Comparison of ENCODE assay signal across 9 cellular contexts in the genomic region with DNA sequence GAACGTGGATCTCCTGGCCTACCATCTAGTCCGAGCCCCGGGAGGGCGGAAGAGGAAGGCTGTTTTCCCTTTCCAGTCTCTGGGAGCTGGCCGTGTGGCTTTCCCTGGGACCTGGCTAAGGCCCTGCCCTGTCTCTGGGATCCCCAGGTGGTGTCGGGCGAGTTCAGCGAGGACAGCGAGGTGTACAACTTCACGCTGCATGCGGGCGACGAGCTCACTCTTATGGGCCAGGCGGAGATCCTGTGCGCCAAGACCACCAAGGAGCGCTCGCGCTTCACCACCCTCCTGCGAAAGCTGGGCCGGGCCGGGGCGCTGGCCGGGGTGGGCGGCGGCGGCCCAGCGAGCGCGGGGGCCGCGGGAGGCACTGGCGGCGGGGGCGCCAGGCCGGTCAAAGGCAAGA. TPM values are rescaled to one million over a fixed set of nuclear protein-coding genes. Genes with fewer than 3 reads are reported as not detected.
DNase-seq lines count a peak whose midpoint lies in the region; ATAC-seq and TF ChIP-seq lines count a peak whose summit lies in the region.
"Had no signal": no experiment of that assay in that cellular context is flagged by ENCODE, and none has a peak within 500 bp of the region (broad histone marks: within the 10 kb centered on the region; RNA-seq: fewer than 3 reads in every experiment).

No MANE protein-coding gene starts in this region.

- H3K9me3 ChIP-seq in stomach: no peaks in the 10 kb centered on the region
- H3K9me3 ChIP-seq in PC-3 (ENCODE audit: low read length): no peaks in the 10 kb centered on the region
- no peaks in the 10 kb centered on the region for H3K9me3 ChIP-seq in mucosa of descending colon

- TF ChIP-seq CTCF in stomach (IDR thresholded peaks at IDR 0.05) (no peak), PC-3 (conservative IDR thresholded peaks at IDR 0.05; ENCODE audit: low read depth, low read length) (no peak), mucosa of descending colon (IDR thresholded peaks at IDR 0.05) (no peak)

- H3K9me2 ChIP-seq in PC-3 (replicated peaks; ENCODE audit: low read length): no peaks in the 10 kb centered on the region

- no peak for TF ChIP-seq POLR2A in stomach (IDR thresholded peaks at IDR 0.05)

- peaks cover 0 to 19% (median 3%) of the 10 kb centered on the region in 3 donors for H3K27me3 ChIP-seq in stomach
- H3K27me3 ChIP-seq in PC-3 (ENCODE audit: low read length): no peaks in the 10 kb centered on the region

- H3K36me3 ChIP-seq in stomach: peaks cover 0 to 5% (median 2%) of the 10 kb centered on the region in 4 donors
- no peaks in the 10 kb centered on the region for H3K36me3 ChIP-seq in PC-3 (ENCODE audit: low read depth, low read length)
- no peaks in the 10 kb centered on the region for H3K36me3 ChIP-seq in mucosa of descending colon (ENCODE audit: low read depth)

- peaks cover 15% of the 10 kb centered on the region for H3K27me3 Mint-ChIP-seq in activated CD4-positive, alpha-beta T cell treated with anti-CD3 and anti-CD28 coated beads, Interleukin-2, amount 10 ng/mL, durations not matched to agents 24 days and 14 days

- H3K27ac Mint-ChIP-seq in activated CD4-positive, alpha-beta T cell treated with anti-CD3 and anti-CD28 coated beads, Interleukin-2, amount 10 ng/mL, durations not matched to agents 24 days and 14 days: peak overlapping the region; percentile 76

- no peaks in the 10 kb centered on the region for H3K9me3 Mint-ChIP-seq in activated CD4-positive, alpha-beta T cell treated with anti-CD3 and anti-CD28 coated beads, Interleukin-2, amount 10 ng/mL, durations not matched to agents 24 days and 14 days
- H3K9me3 Mint-ChIP-seq: activated naive CD4-positive, alpha-beta T cell treated with anti-CD3 and anti-CD28 coated beads, Interleukin-2, amount 50 U/mL, for 72 hours had no signal

- no peak for TF ChIP-seq EP300 in stomach (IDR thresholded peaks at IDR 0.05)

- H3K4me2 ChIP-seq in PC-3 (ENCODE audit: low read length): no peak overlapping the region

- POLR2A ChIA-PET in PC-3 (lab: Charles Lee; ENCODE audit: unreplicated experiment): no interaction called here

- H3K9ac ChIP-seq in PC-3 (ENCODE audit: low read length): no peak overlapping the region

- 61 to 75% (median 63%) methylated on average over 24 to 35 of the region's 35 CpGs for WGBS in stomach, 5 donors

- H3K27ac ChIP-seq in stomach: peak overlapping the region in 1 of 5 donors; percentile 63
- H3K27ac ChIP-seq in PC-3 (ENCODE audit: low read length): no peak overlapping the region

- H3K4me1 Mint-ChIP-seq in activated CD4-positive, alpha-beta T cell treated with anti-CD3 and anti-CD28 coated beads, Interleukin-2, amount 10 ng/mL, durations not matched to agents 24 days and 14 days: peaks cover 17% of the 10 kb centered on the region

- no peaks in the 10 kb centered on the region for H3K36me3 Mint-ChIP-seq in activated CD4-positive, alpha-beta T cell treated with anti-CD3 and anti-CD28 coated beads, Interleukin-2, amount 10 ng/mL, durations not matched to agents 24 days and 14 days (ENCODE audit: low read depth)
- H3K36me3 Mint-ChIP-seq: activated naive CD4-positive, alpha-beta T cell treated with anti-CD3 and anti-CD28 coated beads, Interleukin-2, amount 50 U/mL, for 72 hours had no signal

- ATAC-seq in PC-3: no peak
- ATAC-seq in mucosa of descending colon: no peak

- no peaks in the 10 kb centered on the region for H4K20me1 ChIP-seq in PC-3 (ENCODE audit: low read length)

- intact Hi-C loops in activated CD4-positive, alpha-beta T cell treated with anti-CD3 and anti-CD28 coated beads, Interleukin-2, amount 10 ng/mL, durations not matched to agents 24 days and 14 days (cut with micrococcal nuclease): loop anchor here (5.0 kb wide), 1 partner anchor 63 kb away; no protein-coding TSS in a partner anchor
- intact Hi-C loops in stomach (cut with DNase I; ENCODE audit: low total_unique reads): no loop called here
- intact Hi-C loops in PC-3 (cut with micrococcal nuclease): no loop called here
- intact Hi-C loops in mucosa of descending colon (cut with DNase I, micrococcal nuclease): no loop called here

- peak overlapping the region; percentile 65 for H3K4me3 Mint-ChIP-seq in activated CD4-positive, alpha-beta T cell treated with anti-CD3 and anti-CD28 coated beads, Interleukin-2, amount 10 ng/mL, durations not matched to agents 24 days and 14 days

- DNase-seq in activated CD4-positive, alpha-beta T cell treated with anti-CD3 and anti-CD28 coated beads, Interleukin-2, amount 10 ng/mL, durations not matched to agents 24 days and 14 days: no peak
- no peak for DNase-seq in activated CD4-positive, alpha-beta T cell treated with anti-CD3 and anti-CD28 coated beads for 48 hours
- DNase-seq in astrocyte of the hippocampus (ENCODE audit: low read depth, low spot score): peak; percentile 75
- peak; percentile 52 for DNase-seq in left kidney (ENCODE audit: low read depth, low spot score)
- no peak for DNase-seq in stomach
- no peak for DNase-seq in PC-3
- DNase-seq in glomerular visceral epithelial cell (ENCODE audit: extremely low spot score): no peak
- no peak for DNase-seq in mucosa of descending colon

- no peaks in the 10 kb centered on the region for H3K79me2 ChIP-seq in PC-3 (ENCODE audit: low read length)

- H3K4me1 ChIP-seq in stomach (peaks cover 6 to 33% (median 22%) of the 10 kb centered on the region in 4 donors), PC-3 (ENCODE audit: insufficient read depth, low read length) (0 out of 2 replicates have a peak, but pooled peaks cover 3% of the 10 kb centered on the region), mucosa of descending colon (ENCODE audit: low read depth) (peaks cover 5% of the 10 kb centered on the region)

- H2AFZ ChIP-seq in PC-3 (ENCODE audit: low read length): no peak overlapping the region

- BruUV-seq in PC-3 (replicated peaks; lab: Mats Ljungman, UMichigan): no TSS peak

- no peaks in the 10 kb centered on the region for H3F3A ChIP-seq in PC-3 (ENCODE audit: low read length, unreplicated experiment)

- CTCF ChIA-PET in PC-3 (lab: Charles Lee): no interaction called here

- H3K4me3 ChIP-seq in stomach: peak overlapping the region; percentile 57 to 63 (median 62)
- H3K4me3 ChIP-seq in PC-3 (ENCODE audit: low read length): no peak overlapping the region
- no peak overlapping the region for H3K4me3 ChIP-seq in mucosa of descending colon

RNA-seq across cellular contexts. Expression of a gene that starts 11.2 kb away (rescaled TPM):
- total RNA-seq in activated CD4-positive, alpha-beta T cell treated with anti-CD3 and anti-CD28 coated beads, Interleukin-2, amount 10 ng/mL, durations not matched to agents 24 days and 14 days: 7.9 and 8.2 TPM in 2 replicates
- total RNA-seq in stomach: 1 to 10 TPM in 2 of 5 donors, under 1 TPM in 1, not detected in 2; under 0.01 to 2.3 (median 1.5) TPM
- 1 to 10 TPM in 1 of 3 donors, under 1 TPM in 2; 0.83 to 1.7 (median 0.87) TPM for polyA plus RNA-seq in stomach
- 1.4 and 1.8 TPM in 2 replicates for total RNA-seq in PC-3 (2014; rRNA removed)
- total RNA-seq in mucosa of descending colon: 1 to 10 TPM; 4.0 to 8.8 (median 6.7) TPM

Comparison
In these comparisons a context has a peak if more than half of its experiments do, and no peak if none do; other contexts are left out.
1. DNase-seq: peak in astrocyte of the hippocampus (single experiment) and left kidney (single experiment); none in activated CD4-positive, alpha-beta T cell treated with anti-CD3 and anti-CD28 coated beads, Interleukin-2, amount 10 ng/mL, durations not matched to agents 24 days and 14 days (single experiment), activated CD4-positive, alpha-beta T cell treated with anti-CD3 and anti-CD28 coated beads for 48 hours (single experiment), stomach (single experiment), PC-3 (single experiment), glomerular visceral epithelial cell (single experiment) and mucosa of descending colon (0 of 3).
2. H3K4me3 ChIP-seq: peak in stomach (4 of 4); none in PC-3 (single experiment) and mucosa of descending colon (single experiment).